8 cellular contexts compared by ENCODE assay signal in the genomic region with DNA sequence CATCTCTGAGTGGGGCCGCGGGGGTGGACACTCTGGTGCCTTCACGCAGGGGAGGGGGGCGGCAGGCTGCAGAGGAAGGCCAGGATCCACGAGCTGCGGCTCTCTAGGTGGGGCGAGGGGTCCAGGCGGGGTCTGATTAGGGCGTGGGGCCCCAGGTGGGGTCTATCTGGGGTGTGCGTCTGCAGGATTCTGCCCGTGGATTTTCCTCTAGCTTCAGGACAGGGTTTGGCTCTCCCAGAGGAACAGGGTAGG. TPM values are rescaled to one million over a fixed set of nuclear protein-coding genes. Genes with fewer than 3 reads are reported as not detected.
DNase-seq lines count a peak whose midpoint lies in the region; ATAC-seq and TF ChIP-seq lines count a peak whose summit lies in the region.

No MANE protein-coding gene starts in this region.

- 0 to 6% (median 1%) methylated on average over 3 to 11 of the region's 11 CpGs for WGBS in stomach, 5 donors

- intact Hi-C loops in stomach (cut with DNase I; ENCODE audit: low total_unique reads): no loop called here

- H3K27ac ChIP-seq in stomach: peak overlapping the region; percentile 65 to 85 (median 80)

- no peak for TF ChIP-seq POLR2A in stomach (IDR thresholded peaks at IDR 0.05)

- H3K4me3 Mint-ChIP-seq in T-helper 2 cell treated with Interferon-gamma antibody and Interleukin-4, amounts not matched to agents 5 μg/mL and 100 μg/mL, for 36 hours: peak overlapping the region; percentile 82
- peak overlapping the region; percentile 85 for H3K4me3 Mint-ChIP-seq in activated T-helper 17 cell treated with anti-CD3 and anti-CD28 coated beads, Interleukin-2, amount 50 U/mL, for 72 hours

- H3K36me3 ChIP-seq in iPS-15b (ENCODE audit: control insufficient read depth, insufficient read depth, low read length) (peaks cover 3% of the 10 kb centered on the region), stomach (peaks cover 16 to 30% (median 25%) of the 10 kb centered on the region in 4 donors)

- H3K27me3 ChIP-seq in iPS-15b (ENCODE audit: control insufficient read depth, insufficient read depth, low read length) (no peaks in the 10 kb centered on the region), stomach (peaks cover 0 to 3% (median 0%) of the 10 kb centered on the region in 3 donors)

- H3K27ac Mint-ChIP-seq in T-helper 2 cell treated with Interferon-gamma antibody and Interleukin-4, amounts not matched to agents 5 μg/mL and 100 μg/mL, for 36 hours: peak overlapping the region; percentile 7
- H3K27ac Mint-ChIP-seq in activated T-helper 17 cell treated with anti-CD3 and anti-CD28 coated beads, Interleukin-2, amount 50 U/mL, for 72 hours: peak overlapping the region; percentile 69

- H3K4me1 Mint-ChIP-seq in T-helper 2 cell treated with Interferon-gamma antibody and Interleukin-4, amounts not matched to agents 5 μg/mL and 100 μg/mL, for 36 hours (ENCODE audit: low read depth): peaks cover 3% of the 10 kb centered on the region
- H3K4me1 Mint-ChIP-seq in activated T-helper 17 cell treated with anti-CD3 and anti-CD28 coated beads, Interleukin-2, amount 50 U/mL, for 72 hours: peaks cover 5% of the 10 kb centered on the region

- H3K4me3 ChIP-seq in iPS-15b (ENCODE audit: low read depth, low read length) (peak overlapping the region; percentile 55), stomach (peak overlapping the region; percentile 56 to 67 (median 58))

- TF ChIP-seq CTCF in stomach (IDR thresholded peaks at IDR 0.05): no peak

- H3K9ac ChIP-seq in iPS-15b (ENCODE audit: low read depth, low read length): no peak overlapping the region

- H3K27me3 Mint-ChIP-seq in T-helper 2 cell treated with Interferon-gamma antibody and Interleukin-4, amounts not matched to agents 5 μg/mL and 100 μg/mL, for 36 hours (ENCODE audit: low read depth): peaks cover 2% of the 10 kb centered on the region
- H3K27me3 Mint-ChIP-seq in activated T-helper 17 cell treated with anti-CD3 and anti-CD28 coated beads, Interleukin-2, amount 50 U/mL, for 72 hours: peaks cover 6% of the 10 kb centered on the region

- peaks cover 14% of the 10 kb centered on the region for H3K9me3 Mint-ChIP-seq in T-helper 2 cell treated with Interferon-gamma antibody and Interleukin-4, amounts not matched to agents 5 μg/mL and 100 μg/mL, for 36 hours
- peaks cover 5% of the 10 kb centered on the region for H3K9me3 Mint-ChIP-seq in activated T-helper 17 cell treated with anti-CD3 and anti-CD28 coated beads, Interleukin-2, amount 50 U/mL, for 72 hours

- TF ChIP-seq EP300 in stomach (IDR thresholded peaks at IDR 0.05): no peak

- peak; percentile 10 for ATAC-seq in activated T-helper 17 cell treated with anti-CD3 and anti-CD28 coated beads, Interleukin-2, amount 50 U/mL, for 72 hours (replicated peaks)
- no peak for ATAC-seq in HG02763 (IDR thresholded peaks at IDR 0.05; ENCODE audit: unreplicated experiment)

- H3K9me3 ChIP-seq in iPS-15b (ENCODE audit: control insufficient read depth, insufficient read depth, low read length): no peaks in the 10 kb centered on the region
- H3K9me3 ChIP-seq in stomach: no peaks in the 10 kb centered on the region

- no peak for DNase-seq in T-helper 2 cell treated with Interferon-gamma antibody and Interleukin-4, amounts not matched to agents 5 μg/mL and 100 μg/mL, for 36 hours (ENCODE audit: low spot score)
- DNase-seq in T-helper 2 cell: no peak
- no peak for DNase-seq in stomach
- DNase-seq in NCI-H1417 treated with DMSO at 0.1 percent for 48 hours (lab: John Stamatoyannopoulos, UW): no peak
- no peak for DNase-seq in HK-2 (ENCODE audit: unreplicated experiment)

- H3K36me3 Mint-ChIP-seq in T-helper 2 cell treated with Interferon-gamma antibody and Interleukin-4, amounts not matched to agents 5 μg/mL and 100 μg/mL, for 36 hours (ENCODE audit: low read depth): peaks cover under 1% of the 10 kb centered on the region
- H3K36me3 Mint-ChIP-seq in activated T-helper 17 cell treated with anti-CD3 and anti-CD28 coated beads, Interleukin-2, amount 50 U/mL, for 72 hours (ENCODE audit: low read depth): peaks cover 20% of the 10 kb centered on the region

- H3K4me1 ChIP-seq in iPS-15b (ENCODE audit: control insufficient read depth, insufficient read depth, low read length) (no peaks in the 10 kb centered on the region), stomach (peaks cover 20 to 54% (median 43%) of the 10 kb centered on the region in 4 donors)

RNA-seq across cellular contexts. Expression of gene JMJD4, which starts 6.3 kb away (rescaled TPM):
- total RNA-seq in activated T-helper 17 cell treated with anti-CD3 and anti-CD28 coated beads, Interleukin-2, amount 50 U/mL, for 72 hours: 10 to 100 TPM; 10.6 to 19.9 TPM
- 10 to 100 TPM in 3 of 5 donors, 1 to 10 TPM in 2; 2.3 to 26.8 (median 17.5) TPM for total RNA-seq in stomach
- polyA plus RNA-seq in stomach: 10 to 100 TPM in 2 of 3 donors, 1 to 10 TPM in 1; 8.2 to 11.9 (median 10.7) TPM

RNA-seq across cellular contexts. Expression of gene SNAP47, which starts 6.4 kb away (rescaled TPM):
- 10 to 100 TPM; 42.9 to 53.6 TPM for total RNA-seq in activated T-helper 17 cell treated with anti-CD3 and anti-CD28 coated beads, Interleukin-2, amount 50 U/mL, for 72 hours
- total RNA-seq in stomach: 100 to 1,000 TPM in 1 of 5 donors, 10 to 100 TPM in 4; 24.8 to 117 (median 73.0) TPM
- 10 to 100 TPM; 13.7 to 20.8 (median 16.9) TPM for polyA plus RNA-seq in stomach
